9 cellular contexts compared by ENCODE assay signal in the genomic region with DNA sequence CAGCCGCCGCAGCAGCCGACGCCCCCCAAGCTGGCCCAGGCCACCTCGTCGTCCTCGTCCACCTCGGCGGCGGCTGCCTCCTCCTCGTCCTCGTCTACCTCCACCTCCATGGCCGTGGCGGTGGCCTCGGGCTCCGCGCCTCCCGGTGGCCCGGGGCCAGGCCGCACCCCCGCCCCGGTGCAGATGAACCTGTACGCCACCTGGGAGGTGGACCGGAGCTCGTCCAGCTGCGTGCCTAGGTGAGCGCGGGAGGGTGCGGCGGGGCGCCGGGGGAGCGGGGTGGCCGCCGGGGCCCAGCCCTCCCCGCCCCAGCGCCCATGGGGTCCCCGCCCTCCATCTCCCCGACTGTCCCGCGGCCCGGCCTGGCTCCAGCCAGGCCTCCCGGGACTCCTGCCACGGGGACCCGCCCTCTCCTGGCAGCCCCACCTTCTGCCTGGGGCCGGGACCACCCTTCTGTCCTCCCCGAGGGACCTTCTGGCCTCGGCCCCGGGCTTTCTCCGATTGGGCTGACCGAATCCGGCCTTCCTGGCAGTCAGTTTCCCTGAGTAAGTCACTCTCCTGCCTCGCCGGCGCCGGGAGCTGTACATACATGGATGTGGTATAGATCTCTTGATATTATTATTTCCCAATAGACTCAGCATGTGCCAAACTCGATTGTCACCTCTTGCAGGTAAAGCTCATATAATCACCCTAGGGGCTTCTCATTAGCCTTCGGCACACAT. TPM values are rescaled to one million over a fixed set of nuclear protein-coding genes. Genes with fewer than 3 reads are reported as not detected.
DNase-seq lines count a peak whose midpoint lies in the region; ATAC-seq, FAIRE-seq and TF ChIP-seq lines count a peak whose summit lies in the region.
"Had no signal": no experiment of that assay in that cellular context is flagged by ENCODE, and none has a peak within 500 bp of the region (broad histone marks: within the 10 kb centered on the region; RNA-seq: fewer than 3 reads in every experiment).

No MANE protein-coding gene starts in this region.

- 0 out of 2 replicates have a peak overlapping the region, but pooled peaks have one; percentile 68 for H3K27ac ChIP-seq in SK-N-MC
- peak overlapping the region; percentile 85 for H3K27ac ChIP-seq in lower lobe of right lung
- peak overlapping the region; percentile 80 to 97 for H3K27ac ChIP-seq in testis

- H3K27me3 ChIP-seq in lower lobe of right lung (ENCODE audit: low read depth), result no peaks in the 10 kb centered on the region
- no peaks in the 10 kb centered on the region for H3K27me3 ChIP-seq in testis

- peaks cover 41% of the 10 kb centered on the region for H3K36me3 ChIP-seq in SK-N-MC (ENCODE audit: insufficient read depth, low read length)
- H3K36me3 ChIP-seq in lower lobe of right lung, result peaks cover 53% of the 10 kb centered on the region
- H3K36me3 ChIP-seq in testis (ENCODE audit: low read depth, missing control alignments), result no peaks in the 10 kb centered on the region

- H3K4me3 ChIP-seq in SK-N-MC (peak overlapping the region; percentile 88), lower lobe of right lung (peak overlapping the region; percentile 81), testis (peak overlapping the region; percentile 89 to 94)

- FAIRE-seq in GM12892 (lab: Jason Lieb, UNC), result no peak
- FAIRE-seq: colon had no signal

- DNase-seq in GM12892 (ENCODE audit: insufficient read length), result peak; percentile 40
- DNase-seq in SK-N-MC (ENCODE audit: low read depth, low spot score), result no peak
- DNase-seq in ecto neural progenitor cell (ENCODE audit: low spot score), result peak; percentile 62
- DNase-seq in lower lobe of right lung, result peak; percentile 62
- peak; percentile 75 for DNase-seq in testis
- DNase-seq in H4 (ENCODE audit: low spot score), result no peak
- no peak for DNase-seq in NCI-H2029 (lab: John Stamatoyannopoulos, UW)

- TF ChIP-seq POLR2A in GM12892 (IDR thresholded peaks at IDR 0.05; ENCODE audit: low read depth, low read length), result no peak
- TF ChIP-seq POLR2A in testis (IDR thresholded peaks at IDR 0.05), result no peak

- TF ChIP-seq CTCF in lower lobe of right lung (IDR thresholded peaks at IDR 0.05), result no peak
- no peak for TF ChIP-seq CTCF in testis (IDR thresholded peaks at IDR 0.05)

- no peaks in the 10 kb centered on the region for H3K9me3 ChIP-seq in SK-N-MC (ENCODE audit: low read depth, low read length)
- no peaks in the 10 kb centered on the region for H3K9me3 ChIP-seq in lower lobe of right lung
- no peaks in the 10 kb centered on the region for H3K9me3 ChIP-seq in testis

- WGBS in testis, 2 donors, result 1 to 2% methylated on average over 10 to 34 of the region's 58 CpGs

- peak overlapping the region; percentile 69 for H3K9ac ChIP-seq in SK-N-MC (ENCODE audit: insufficient read length)

- intact Hi-C loops in lower lobe of right lung (cut with DNase I) (no loop called here), testis (cut with DNase I; ENCODE audit: low total_unique reads) (no loop called here)

- ATAC-seq in HG02642 (IDR thresholded peaks at IDR 0.05; ENCODE audit: poor library complexity, unreplicated experiment) (peak; percentile 18), lower lobe of right lung (peak; percentile 14 to 40)

- H3K4me1 ChIP-seq in lower lobe of right lung, result peaks cover 40% of the 10 kb centered on the region
- H3K4me1 ChIP-seq in testis, result peaks cover 29% of the 10 kb centered on the region

RNA-seq across cellular contexts. Expression of gene PACS1, which starts 0.7 kb away (rescaled TPM):
- polyA plus RNA-seq in GM12892 (2012; ENCODE audit: missing spikeins), result 45.4 TPM
- total RNA-seq in lower lobe of right lung (50.8 TPM), testis (100 to 1,000 TPM; 130 to 131 TPM)
- 111 TPM for polyA plus RNA-seq in testis (ENCODE audit: insufficient read depth, low read depth, low replicate concordance)
- total RNA-seq in H4 (2014; rRNA removed; shearing (Covaris generic)), result 7.6 and 8.9 TPM in 2 replicates

RNA-seq across cellular contexts. Expression of gene SF3B2, which starts 18.6 kb away (rescaled TPM):
- polyA plus RNA-seq in GM12892 (2012; ENCODE audit: missing spikeins), result 134 TPM
- total RNA-seq in lower lobe of right lung (145 TPM), testis (100 to 1,000 TPM; 307 to 315 TPM)
- polyA plus RNA-seq in testis (ENCODE audit: insufficient read depth, low read depth, low replicate concordance), result 341 TPM
- 135 and 140 TPM in 2 replicates for total RNA-seq in H4 (2014; rRNA removed; shearing (Covaris generic))

RNA-seq across cellular contexts. Expression of gene GAL3ST3, which starts 21.8 kb away (rescaled TPM):
- polyA plus RNA-seq in GM12892 (2012; ENCODE audit: missing spikeins), result not detected
- total RNA-seq in lower lobe of right lung, result not detected
- 1 to 10 TPM; 2.0 to 4.0 TPM for total RNA-seq in testis
- 0.84 TPM for polyA plus RNA-seq in testis (ENCODE audit: insufficient read depth, low read depth, low replicate concordance)
- not detected in 2 replicates for total RNA-seq in H4 (2014; rRNA removed; shearing (Covaris generic))

RNA-seq across cellular contexts. Expression of gene CATSPER1, which starts 44.5 kb away (rescaled TPM):
- polyA plus RNA-seq in GM12892 (2012; ENCODE audit: missing spikeins), result not detected
- total RNA-seq in lower lobe of right lung (3.6 TPM), testis (10 to 100 TPM in 1 of 2 donors, 1 to 10 TPM in 1; 8.9 to 12.5 TPM)
- 33.7 TPM for polyA plus RNA-seq in testis (ENCODE audit: insufficient read depth, low read depth, low replicate concordance)
- 2.6 and 4.6 TPM in 2 replicates for total RNA-seq in H4 (2014; rRNA removed; shearing (Covaris generic))

RNA-seq across cellular contexts. Expression of gene CST6, which starts 59.0 kb away (rescaled TPM):
- not detected for polyA plus RNA-seq in GM12892 (2012; ENCODE audit: missing spikeins)
- total RNA-seq in lower lobe of right lung, result 11.0 TPM
- 10 to 100 TPM in 1 of 2 donors, 1 to 10 TPM in 1; 6.6 to 11.9 TPM for total RNA-seq in testis
- 3.0 TPM for polyA plus RNA-seq in testis (ENCODE audit: insufficient read depth, low read depth, low replicate concordance)
- not detected in 2 replicates for total RNA-seq in H4 (2014; rRNA removed; shearing (Covaris generic))

Comparison
In these comparisons a context has a peak if more than half of its experiments do, and no peak if none do; other contexts are left out.
1. DNase-seq: peak in GM12892 (single experiment), ecto neural progenitor cell (single experiment), lower lobe of right lung (single experiment) and testis (single experiment); none in SK-N-MC (single experiment), H4 (single experiment) and NCI-H2029 (single experiment).
2. Peak in every context shown above with its lines, with median percentiles within 50 percentile points of each other: H3K27ac ChIP-seq and H3K4me3 ChIP-seq.